In genomic region chr3:183637633-183638032, GRCh38 we compare ENCODE assay signal across 8 cellular contexts. TPM values are rescaled to one million over a fixed set of nuclear protein-coding genes. Genes with fewer than 3 reads are reported as not detected.
DNase-seq lines count a peak whose midpoint lies in the region; ATAC-seq, FAIRE-seq and TF ChIP-seq lines count a peak whose summit lies in the region.
"Not testable (repeated sequence)": the region's sequence is repeated elsewhere in the genome, so short reads cannot be mapped to it uniquely, and the experiment has no call there.

No MANE protein-coding gene starts in this region.

- WGBS in A549 (ENCODE audit: missing lambda C conversion rate), result 95% methylated on average over 12 of the region's 14 CpGs

- TF ChIP-seq EP300 in A549 (IDR thresholded peaks at IDR 0.05); neural cell (conservative IDR thresholded peaks at IDR 0.05; ENCODE audit: poor library complexity, severe bottlenecking): not testable (repeated sequence)

- H3K79me2 ChIP-seq in KMS-11 (ENCODE audit: insufficient read depth, low read depth), result not testable (repeated sequence)
- peaks cover 55% of the 10 kb centered on the region for H3K79me2 ChIP-seq in neural cell (replicated peaks; ENCODE audit: insufficient read depth, low read length)

- CTCF ChIA-PET in A549 (lab: Yijun Ruan, JAX), result interaction anchor here (1.0 kb wide), 1 partner anchor 135 kb away, joined by 3 read pairs; no protein-coding TSS in a partner anchor

- intact Hi-C loops in left lung (cut with DNase I), result not testable (repeated sequence)

- H4K20me1 ChIP-seq in KMS-11 (ENCODE audit: insufficient read depth), result not testable (repeated sequence)
- peaks cover 23% of the 10 kb centered on the region for H4K20me1 ChIP-seq in neural cell (ENCODE audit: insufficient read depth)

- peak overlapping the region; percentile 97 for H2AFZ ChIP-seq in KMS-11 (ENCODE audit: low read depth)
- not testable (repeated sequence) for H2AFZ ChIP-seq in neural cell (ENCODE audit: low read depth, low read length)

- H3K36me3 ChIP-seq in KMS-11 (ENCODE audit: insufficient read depth); endocrine pancreas (ENCODE audit: control insufficient read depth, insufficient read depth, low read length); left lung; neural cell (ENCODE audit: insufficient read depth, low read length): not testable (repeated sequence)

- not testable (repeated sequence) for H3K27me3 Mint-ChIP-seq in activated naive CD8-positive, alpha-beta T cell treated with anti-CD3 and anti-CD28 coated beads for 36 hours; stimulated activated naive B cell treated with anti-CD40 and anti-IgM and Interleukin-4, amounts not matched to agents 10 μg/mL and 1 μg/mL and 100 μg/mL, for 72 hours

- H3K27ac Mint-ChIP-seq in activated naive CD8-positive, alpha-beta T cell treated with anti-CD3 and anti-CD28 coated beads for 36 hours, result peak overlapping the region; percentile 94
- H3K27ac Mint-ChIP-seq in stimulated activated naive B cell treated with anti-CD40 and anti-IgM and Interleukin-4, amounts not matched to agents 10 μg/mL and 1 μg/mL and 100 μg/mL, for 72 hours, result peak overlapping the region; percentile 96

- H3F3A ChIP-seq in neural cell (ENCODE audit: insufficient read depth, low read length, poor library complexity, severe bottlenecking), result not testable (repeated sequence)

- H3K9me3 Mint-ChIP-seq in activated naive CD8-positive, alpha-beta T cell treated with anti-CD3 and anti-CD28 coated beads for 36 hours; stimulated activated naive B cell treated with anti-CD40 and anti-IgM and Interleukin-4, amounts not matched to agents 10 μg/mL and 1 μg/mL and 100 μg/mL, for 72 hours: not testable (repeated sequence)

- H3K4me3 ChIP-seq in A549; KMS-11 (IDR thresholded peaks at IDR 0.05; ENCODE audit: insufficient read depth, low read depth, low read length): not testable (repeated sequence)
- H3K4me3 ChIP-seq in endocrine pancreas (ENCODE audit: control insufficient read depth, insufficient read depth, low read length) (peak overlapping the region; percentile 81), left lung (peak overlapping the region in 1 of 2 donors; percentile 100), neural cell (ENCODE audit: low read length) (peak overlapping the region; percentile 99)

- H3K4me3 Mint-ChIP-seq in activated naive CD8-positive, alpha-beta T cell treated with anti-CD3 and anti-CD28 coated beads for 36 hours, result peak overlapping the region; percentile 87
- peak overlapping the region; percentile 94 to 100 for H3K4me3 Mint-ChIP-seq in stimulated activated naive B cell treated with anti-CD40 and anti-IgM and Interleukin-4, amounts not matched to agents 10 μg/mL and 1 μg/mL and 100 μg/mL, for 72 hours

- H3K9me3 ChIP-seq in A549; endocrine pancreas (ENCODE audit: control insufficient read depth, low read length); left lung; neural cell (ENCODE audit: low read length): not testable (repeated sequence)

- not testable (repeated sequence) for TF ChIP-seq RAD21 in A549 (conservative IDR thresholded peaks at IDR 0.05 in 1 of 2, IDR thresholded peaks at IDR 0.05 in 1 of 2); neural cell (conservative IDR thresholded peaks at IDR 0.05)

- H3K27ac ChIP-seq in A549, result not testable (repeated sequence)
- H3K27ac ChIP-seq in KMS-11, result peak overlapping the region; percentile 80; the same call in 1 of the 2 replicates
- H3K27ac ChIP-seq in VCaP, result peak overlapping the region; percentile 92
- H3K27ac ChIP-seq in left lung, result peak overlapping the region; percentile 96 to 100
- peak overlapping the region; percentile 99 for H3K27ac ChIP-seq in neural cell (ENCODE audit: low read length)

- not testable (repeated sequence) for H3K36me3 Mint-ChIP-seq in activated naive CD8-positive, alpha-beta T cell treated with anti-CD3 and anti-CD28 coated beads for 36 hours; stimulated activated naive B cell treated with anti-CD40 and anti-IgM and Interleukin-4, amounts not matched to agents 10 μg/mL and 1 μg/mL and 100 μg/mL, for 72 hours

- peaks cover 33% of the 10 kb centered on the region for H3K4me1 Mint-ChIP-seq in activated naive CD8-positive, alpha-beta T cell treated with anti-CD3 and anti-CD28 coated beads for 36 hours
- peaks cover 18 to 28% of the 10 kb centered on the region in 2 donors for H3K4me1 Mint-ChIP-seq in stimulated activated naive B cell treated with anti-CD40 and anti-IgM and Interleukin-4, amounts not matched to agents 10 μg/mL and 1 μg/mL and 100 μg/mL, for 72 hours

- H3K4me2 ChIP-seq in A549 (peak overlapping the region; percentile 75), KMS-11 (peak overlapping the region; percentile 78), neural cell (ENCODE audit: low read length) (peak overlapping the region; percentile 99)

- POLR2A ChIA-PET in A549 (lab: Yijun Ruan, JAX), result interaction anchor here (1.1 kb wide), 1 partner anchor 29 kb away, joined by 3 read pairs; no protein-coding TSS in a partner anchor

- not testable (repeated sequence) for TF ChIP-seq CTCF in A549 (IDR thresholded peaks at IDR 0.05); KMS-11 (conservative IDR thresholded peaks at IDR 0.05; ENCODE audit: low read depth, low read length); VCaP (conservative IDR thresholded peaks at IDR 0.05); left lung (IDR thresholded peaks at IDR 0.05); neural cell (IDR thresholded peaks at IDR 0.05; ENCODE audit: poor library complexity, severe bottlenecking)

- not testable (repeated sequence) for H3K27me3 ChIP-seq in KMS-11 (ENCODE audit: insufficient read depth, low read depth); endocrine pancreas (ENCODE audit: control insufficient read depth, insufficient read depth, low read length); left lung; neural cell (ENCODE audit: insufficient read depth, low read depth, low read length)

- not testable (repeated sequence) for TF ChIP-seq POLR2A in A549 (IDR thresholded peaks at IDR 0.05; ENCODE audit: low read length)

- H3K9me2 ChIP-seq in neural cell (ENCODE audit: insufficient read depth, low read length), result not testable (repeated sequence)

- H3K9ac ChIP-seq in KMS-11 (peak overlapping the region; percentile 76; the same call in 1 of the 2 replicates), neural cell (ENCODE audit: low read length) (peak overlapping the region; percentile 100)
- H3K9ac ChIP-seq in endocrine pancreas (ENCODE audit: control insufficient read depth, insufficient read depth, low read length), result not testable (repeated sequence)

- FAIRE-seq in A549 (lab: Jason Lieb, UNC), result not testable (repeated sequence)

- not testable (repeated sequence) for ATAC-seq in A549; left lung; stimulated activated naive B cell treated with anti-CD40 and anti-IgM and Interleukin-4, amounts not matched to agents 10 μg/mL and 1 μg/mL and 100 μg/mL, for 72 hours (replicated peaks)

- H3K4me1 ChIP-seq in A549; endocrine pancreas (ENCODE audit: control insufficient read depth, insufficient read depth, low read length): not testable (repeated sequence)
- H3K4me1 ChIP-seq in KMS-11 (ENCODE audit: low read depth, poor library complexity, severe bottlenecking) (peaks cover 17% of the 10 kb centered on the region), left lung (peaks cover 0 to 32% of the 10 kb centered on the region in 2 donors)

- DNase-seq in A549 (ENCODE audit: low read depth in 1 of 2, low spot score in 1 of 2); activated naive CD8-positive, alpha-beta T cell treated with anti-CD3 and anti-CD28 coated beads for 36 hours; left lung; stimulated activated naive B cell treated with anti-CD40 and anti-IgM and Interleukin-4, amounts not matched to agents 10 μg/mL and 1 μg/mL and 100 μg/mL, for 72 hours: not testable (repeated sequence)

RNA-seq across cellular contexts. Expression of gene KLHL24, which starts 2.2 kb away (rescaled TPM):
- polyA plus RNA-seq in A549 (2011; rRNA removed) (10.9 and 11.9 TPM in 2 replicates), A549 (2017; fragmentation: RNase III; extraction: RNeasy Plus Mini Kit Qiagen cat#74134 plus additional on column Dnase treatment) (2.7 to 4.0 TPM (median 3.6 TPM) in 3 replicates), neural cell (86.1 and 92.1 TPM in 2 replicates)
- 1.3 and 2.1 TPM in 2 replicates for polyA plus RNA-seq in A549 (2012; cell fraction: cytosol; rRNA removed)
- 2.2 and 2.5 TPM in 2 replicates for polyA plus RNA-seq in A549 (2012; cell fraction: nucleus; rRNA removed)
- 11.9 and 17.9 TPM in 2 replicates for polyA minus RNA-seq in A549 (2011; rRNA and poly(A)+ RNA removed)
- total RNA-seq in activated naive CD8-positive, alpha-beta T cell treated with anti-CD3 and anti-CD28 coated beads for 36 hours, result 1 to 10 TPM; 6.7 to 8.0 TPM
- 10 to 100 TPM; 59.2 to 80.9 TPM for total RNA-seq in left lung
- polyA minus RNA-seq in neural cell, result 352 and 354 TPM in 2 replicates

RNA-seq across cellular contexts. Expression of gene YEATS2, which starts 60.0 kb away (rescaled TPM):
- 15.3 and 17.4 TPM in 2 replicates for polyA plus RNA-seq in A549 (2011; rRNA removed)
- 10.4 and 12.8 TPM in 2 replicates for polyA plus RNA-seq in A549 (2012; cell fraction: cytosol; rRNA removed)
- polyA plus RNA-seq in A549 (2012; cell fraction: nucleus; rRNA removed), result 15.7 and 17.8 TPM in 2 replicates
- 11.2 to 12.6 TPM (median 11.9 TPM) in 3 replicates for polyA plus RNA-seq in A549 (2017; fragmentation: RNase III; extraction: RNeasy Plus Mini Kit Qiagen cat#74134 plus additional on column Dnase treatment)
- polyA minus RNA-seq in A549 (2011; rRNA and poly(A)+ RNA removed), result 15.6 and 17.0 TPM in 2 replicates
- total RNA-seq in activated naive CD8-positive, alpha-beta T cell treated with anti-CD3 and anti-CD28 coated beads for 36 hours, result 10 to 100 TPM; 40.1 to 45.1 TPM
- total RNA-seq in left lung, result 10 to 100 TPM; 28.4 to 32.4 TPM
- 46.1 and 46.2 TPM in 2 replicates for polyA plus RNA-seq in neural cell
- 67.8 and 79.1 TPM in 2 replicates for polyA minus RNA-seq in neural cell

Comparison
In these comparisons a context has a peak if more than half of its experiments do, and no peak if none do; other contexts are left out.
1. RNA of gene KLHL24, which starts 2.2 kb away (total RNA-seq): 59.2 to 80.9 TPM in left lung; 6.7 to 8.0 TPM in activated naive CD8-positive, alpha-beta T cell treated with anti-CD3 and anti-CD28 coated beads for 36 hours; every median in the first group is over 4 times any median in the second.
2. Peak in every context shown above with its lines, with median percentiles within 50 percentile points of each other: H3K4me2 ChIP-seq.